Comparison of ENCODE assay signal across 1 cellular context in the genomic region with DNA sequence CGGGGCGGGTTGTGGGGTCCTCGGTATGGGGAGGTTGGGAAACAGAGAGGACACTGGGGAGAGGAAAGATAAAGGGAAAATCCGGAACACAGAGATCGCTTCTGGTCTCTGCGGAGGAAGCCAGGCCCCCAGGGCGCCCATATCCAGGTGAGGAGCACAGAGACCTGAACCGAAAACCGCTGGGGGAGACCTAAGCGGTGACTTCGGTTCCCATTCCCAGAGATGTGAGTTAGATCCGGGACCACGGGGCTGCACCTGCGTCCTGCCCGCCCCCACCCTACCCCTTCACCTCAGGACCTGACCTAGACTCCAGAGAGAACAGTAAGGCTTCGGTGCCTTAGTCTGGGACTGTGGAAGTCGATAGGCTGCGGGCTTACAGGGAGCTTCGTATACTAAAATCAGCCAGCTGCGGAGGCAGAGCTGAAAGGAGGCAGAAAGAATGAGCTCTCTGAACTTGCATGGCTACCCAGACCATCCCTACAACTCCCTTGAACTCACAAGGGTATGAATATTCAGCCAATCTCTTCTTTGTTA.
TF ChIP-seq lines count a peak whose summit lies in the region.

No MANE protein-coding gene starts in this region.

TF ChIP-seq in HEK293, 187 proteins besides CTCF, POLR2A, EP300 and RAD21 (continued from another document):
- TF ChIP-seq ZNF202 (tag by site-specific recombination; IDR thresholded peaks at IDR 0.05; ENCODE audit: borderline replicate concordance), result no peak
- TF ChIP-seq REPIN1 (tag by site-specific recombination; IDR thresholded peaks at IDR 0.05; ENCODE audit: low read depth), result 0 out of 2 replicates have a peak, but pooled peaks have one; percentile 16
- no peak for TF ChIP-seq YY2 (tag by site-specific recombination; IDR thresholded peaks at IDR 0.05)
- no peak for TF ChIP-seq ZNF138 (tag by site-specific recombination; IDR thresholded peaks at IDR 0.05; ENCODE audit: borderline replicate concordance)
- TF ChIP-seq ZNF335 (tag by site-specific recombination; conservative IDR thresholded peaks at IDR 0.05), result peak; percentile 64
- TF ChIP-seq ZNF48 (tag by site-specific recombination; IDR thresholded peaks at IDR 0.05), result no peak
- 0 out of 2 replicates have a peak, but pooled peaks have one; percentile 45 for TF ChIP-seq KLF9 (tag by site-specific recombination; IDR thresholded peaks at IDR 0.05; ENCODE audit: low read depth)
- no peak for TF ChIP-seq ZNF426 (tag by site-specific recombination; IDR thresholded peaks at IDR 0.05)
- TF ChIP-seq, protein P1, sequence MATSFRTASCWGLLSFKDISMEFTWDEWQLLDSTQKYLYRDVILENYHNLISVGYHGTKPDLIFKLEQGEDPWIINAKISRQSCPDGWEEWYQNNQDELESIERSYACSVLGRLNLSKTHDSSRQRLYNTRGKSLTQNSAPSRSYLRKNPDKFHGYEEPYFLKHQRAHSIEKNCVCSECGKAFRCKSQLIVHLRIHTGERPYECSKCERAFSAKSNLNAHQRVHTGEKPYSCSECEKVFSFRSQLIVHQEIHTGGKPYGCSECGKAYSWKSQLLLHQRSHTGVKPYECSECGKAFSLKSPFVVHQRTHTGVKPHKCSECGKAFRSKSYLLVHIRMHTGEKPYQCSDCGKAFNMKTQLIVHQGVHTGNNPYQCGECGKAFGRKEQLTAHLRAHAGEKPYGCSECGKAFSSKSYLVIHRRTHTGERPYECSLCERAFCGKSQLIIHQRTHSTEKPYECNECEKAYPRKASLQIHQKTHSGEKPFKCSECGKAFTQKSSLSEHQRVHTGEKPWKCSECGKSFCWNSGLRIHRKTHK (tag by site-specific recombination; IDR thresholded peaks at IDR 0.05), result no peak
- TF ChIP-seq, protein P2, sequence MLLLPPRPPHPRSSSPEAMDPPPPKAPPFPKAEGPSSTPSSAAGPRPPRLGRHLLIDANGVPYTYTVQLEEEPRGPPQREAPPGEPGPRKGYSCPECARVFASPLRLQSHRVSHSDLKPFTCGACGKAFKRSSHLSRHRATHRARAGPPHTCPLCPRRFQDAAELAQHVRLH (tag by site-specific recombination; IDR thresholded peaks at IDR 0.05), result no peak
- TF ChIP-seq ZNF837 (tag by site-specific recombination; IDR thresholded peaks at IDR 0.05), result no peak
- no peak for TF ChIP-seq ZSCAN16 (tag by site-specific recombination; IDR thresholded peaks at IDR 0.05)
- TF ChIP-seq, protein P3, sequence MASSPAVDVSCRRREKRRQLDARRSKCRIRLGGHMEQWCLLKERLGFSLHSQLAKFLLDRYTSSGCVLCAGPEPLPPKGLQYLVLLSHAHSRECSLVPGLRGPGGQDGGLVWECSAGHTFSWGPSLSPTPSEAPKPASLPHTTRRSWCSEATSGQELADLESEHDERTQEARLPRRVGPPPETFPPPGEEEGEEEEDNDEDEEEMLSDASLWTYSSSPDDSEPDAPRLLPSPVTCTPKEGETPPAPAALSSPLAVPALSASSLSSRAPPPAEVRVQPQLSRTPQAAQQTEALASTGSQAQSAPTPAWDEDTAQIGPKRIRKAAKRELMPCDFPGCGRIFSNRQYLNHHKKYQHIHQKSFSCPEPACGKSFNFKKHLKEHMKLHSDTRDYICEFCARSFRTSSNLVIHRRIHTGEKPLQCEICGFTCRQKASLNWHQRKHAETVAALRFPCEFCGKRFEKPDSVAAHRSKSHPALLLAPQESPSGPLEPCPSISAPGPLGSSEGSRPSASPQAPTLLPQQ (tag by site-specific recombination; IDR thresholded peaks at IDR 0.05), result 0 out of 2 replicates have a peak, but pooled peaks have one; percentile 25
- no peak for TF ChIP-seq GLI2 (tag by site-specific recombination; IDR thresholded peaks at IDR 0.05; ENCODE audit: borderline replicate concordance, low read depth)
- TF ChIP-seq ZNF548 (tag by site-specific recombination; IDR thresholded peaks at IDR 0.05), result no peak
- TF ChIP-seq SP2 (tag by site-specific recombination; IDR thresholded peaks at IDR 0.05), result no peak
- no peak for TF ChIP-seq ZNF747 (tag by site-specific recombination; IDR thresholded peaks at IDR 0.05)
- 0 out of 2 replicates have a peak, but pooled peaks have one; percentile 64 for TF ChIP-seq ZBTB48 (tag by site-specific recombination; IDR thresholded peaks at IDR 0.05)
- no peak for TF ChIP-seq MZF1 (tag by site-specific recombination; IDR thresholded peaks at IDR 0.05; ENCODE audit: borderline replicate concordance)
- 0 out of 2 replicates have a peak, but pooled peaks have one; percentile 2 for TF ChIP-seq SP7 (tag by site-specific recombination; IDR thresholded peaks at IDR 0.05)
- TF ChIP-seq ZBTB17 (tag by site-specific recombination; IDR thresholded peaks at IDR 0.05), result peak; percentile 84
- TF ChIP-seq, protein P4, sequence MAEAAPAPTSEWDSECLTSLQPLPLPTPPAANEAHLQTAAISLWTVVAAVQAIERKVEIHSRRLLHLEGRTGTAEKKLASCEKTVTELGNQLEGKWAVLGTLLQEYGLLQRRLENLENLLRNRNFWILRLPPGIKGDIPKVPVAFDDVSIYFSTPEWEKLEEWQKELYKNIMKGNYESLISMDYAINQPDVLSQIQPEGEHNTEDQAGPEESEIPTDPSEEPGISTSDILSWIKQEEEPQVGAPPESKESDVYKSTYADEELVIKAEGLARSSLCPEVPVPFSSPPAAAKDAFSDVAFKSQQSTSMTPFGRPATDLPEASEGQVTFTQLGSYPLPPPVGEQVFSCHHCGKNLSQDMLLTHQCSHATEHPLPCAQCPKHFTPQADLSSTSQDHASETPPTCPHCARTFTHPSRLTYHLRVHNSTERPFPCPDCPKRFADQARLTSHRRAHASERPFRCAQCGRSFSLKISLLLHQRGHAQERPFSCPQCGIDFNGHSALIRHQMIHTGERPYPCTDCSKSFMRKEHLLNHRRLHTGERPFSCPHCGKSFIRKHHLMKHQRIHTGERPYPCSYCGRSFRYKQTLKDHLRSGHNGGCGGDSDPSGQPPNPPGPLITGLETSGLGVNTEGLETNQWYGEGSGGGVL (tag by site-specific recombination; IDR thresholded peaks at IDR 0.05), result no peak
- TF ChIP-seq ZNF791 (tag by site-specific recombination; IDR thresholded peaks at IDR 0.05), result 0 out of 2 replicates have a peak, but pooled peaks have one; percentile 15
- TF ChIP-seq, protein P5, sequence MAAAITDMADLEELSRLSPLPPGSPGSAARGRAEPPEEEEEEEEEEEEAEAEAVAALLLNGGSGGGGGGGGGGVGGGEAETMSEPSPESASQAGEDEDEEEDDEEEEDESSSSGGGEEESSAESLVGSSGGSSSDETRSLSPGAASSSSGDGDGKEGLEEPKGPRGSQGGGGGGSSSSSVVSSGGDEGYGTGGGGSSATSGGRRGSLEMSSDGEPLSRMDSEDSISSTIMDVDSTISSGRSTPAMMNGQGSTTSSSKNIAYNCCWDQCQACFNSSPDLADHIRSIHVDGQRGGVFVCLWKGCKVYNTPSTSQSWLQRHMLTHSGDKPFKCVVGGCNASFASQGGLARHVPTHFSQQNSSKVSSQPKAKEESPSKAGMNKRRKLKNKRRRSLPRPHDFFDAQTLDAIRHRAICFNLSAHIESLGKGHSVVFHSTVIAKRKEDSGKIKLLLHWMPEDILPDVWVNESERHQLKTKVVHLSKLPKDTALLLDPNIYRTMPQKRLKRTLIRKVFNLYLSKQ (tag by site-specific recombination; IDR thresholded peaks at IDR 0.05; ENCODE audit: borderline replicate concordance), result no peak
- TF ChIP-seq, protein P6, sequence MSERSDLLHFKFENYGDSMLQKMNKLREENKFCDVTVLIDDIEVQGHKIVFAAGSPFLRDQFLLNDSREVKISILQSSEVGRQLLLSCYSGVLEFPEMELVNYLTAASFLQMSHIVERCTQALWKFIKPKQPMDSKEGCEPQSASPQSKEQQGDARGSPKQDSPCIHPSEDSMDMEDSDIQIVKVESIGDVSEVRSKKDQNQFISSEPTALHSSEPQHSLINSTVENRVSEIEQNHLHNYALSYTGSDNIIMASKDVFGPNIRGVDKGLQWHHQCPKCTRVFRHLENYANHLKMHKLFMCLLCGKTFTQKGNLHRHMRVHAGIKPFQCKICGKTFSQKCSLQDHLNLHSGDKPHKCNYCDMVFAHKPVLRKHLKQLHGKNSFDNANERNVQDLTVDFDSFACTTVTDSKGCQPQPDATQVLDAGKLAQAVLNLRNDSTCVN (tag by site-specific recombination; optimal IDR thresholded peaks at IDR 0.05), result no peak
- TF ChIP-seq, protein P7, sequence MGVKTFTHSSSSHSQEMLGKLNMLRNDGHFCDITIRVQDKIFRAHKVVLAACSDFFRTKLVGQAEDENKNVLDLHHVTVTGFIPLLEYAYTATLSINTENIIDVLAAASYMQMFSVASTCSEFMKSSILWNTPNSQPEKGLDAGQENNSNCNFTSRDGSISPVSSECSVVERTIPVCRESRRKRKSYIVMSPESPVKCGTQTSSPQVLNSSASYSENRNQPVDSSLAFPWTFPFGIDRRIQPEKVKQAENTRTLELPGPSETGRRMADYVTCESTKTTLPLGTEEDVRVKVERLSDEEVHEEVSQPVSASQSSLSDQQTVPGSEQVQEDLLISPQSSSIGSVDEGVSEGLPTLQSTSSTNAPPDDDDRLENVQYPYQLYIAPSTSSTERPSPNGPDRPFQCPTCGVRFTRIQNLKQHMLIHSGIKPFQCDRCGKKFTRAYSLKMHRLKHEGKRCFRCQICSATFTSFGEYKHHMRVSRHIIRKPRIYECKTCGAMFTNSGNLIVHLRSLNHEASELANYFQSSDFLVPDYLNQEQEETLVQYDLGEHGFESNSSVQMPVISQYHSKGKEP (tag by site-specific recombination; IDR thresholded peaks at IDR 0.05), result no peak
- no peak for TF ChIP-seq ZNF350 (tag by site-specific recombination; IDR thresholded peaks at IDR 0.05)
- no peak for TF ChIP-seq ZNF664 (tag by site-specific recombination; IDR thresholded peaks at IDR 0.05)
- TF ChIP-seq ZNF610 (tag by site-specific recombination; IDR thresholded peaks at IDR 0.05; ENCODE audit: borderline replicate concordance), result no peak
- TF ChIP-seq ZNF830 (tag by site-specific recombination; IDR thresholded peaks at IDR 0.05; ENCODE audit: low read depth), result no peak
- no peak for TF ChIP-seq MYNN (tag by site-specific recombination; IDR thresholded peaks at IDR 0.05; ENCODE audit: borderline replicate concordance)
